In genomic region chr14:92106095-92106937, GRCh38 we compare ENCODE assay signal across 1 cellular context.
A peak's percentile ranks its signal among the peaks of the same experiment; 100 is the strongest.
TF ChIP-seq lines count a peak whose summit lies in the region.

ATXN3 (minus strand) TSS chr14:92106582; CDS start chr14:92106552, 30 bp downstream.

TF ChIP-seq in HEK293, 187 proteins besides CTCF, POLR2A, EP300 and RAD21 (continued from another document and continues in another):
- TF ChIP-seq ZNF114 (tag by site-specific recombination; IDR thresholded peaks at IDR 0.05) (no peak), ZFP3 (tag by site-specific recombination; IDR thresholded peaks at IDR 0.05; ENCODE audit: low read depth) (no peak), ZNF837 (tag by site-specific recombination; IDR thresholded peaks at IDR 0.05) (no peak), ZNF335 (tag by site-specific recombination; conservative IDR thresholded peaks at IDR 0.05) (peak; percentile 96), ZNF555 (tag by site-specific recombination; conservative IDR thresholded peaks at IDR 0.05) (no peak), ZSCAN30 (tag by site-specific recombination; IDR thresholded peaks at IDR 0.05) (peak; percentile 68; the same call in 1 of the 2 replicates), ZNF24 (tag by site-specific recombination; IDR thresholded peaks at IDR 0.05) (peak; percentile 25; the same call in 1 of the 2 replicates), RBAK (tag by site-specific recombination; IDR thresholded peaks at IDR 0.05) (no peak), ZNF16 (tag by site-specific recombination; IDR thresholded peaks at IDR 0.05; ENCODE audit: low read depth) (no peak), ZNF280D (tag by site-specific recombination; IDR thresholded peaks at IDR 0.05) (no peak), MEIS1 (CRISPR knock-in tag; IDR thresholded peaks at IDR 0.05; ENCODE audit: borderline replicate concordance) (no peak), ZNF776 (tag by site-specific recombination; IDR thresholded peaks at IDR 0.05; ENCODE audit: borderline replicate concordance) (no peak), FEZF1 (tag by site-specific recombination; IDR thresholded peaks at IDR 0.05) (no peak), EGR2 (tag by site-specific recombination; IDR thresholded peaks at IDR 0.05; ENCODE audit: low read depth) (peak; percentile 88), ZNF544 (tag by site-specific recombination; IDR thresholded peaks at IDR 0.05) (no peak), ZNF654 (tag by site-specific recombination; IDR thresholded peaks at IDR 0.05; ENCODE audit: low read depth) (peak; percentile 55), KLF16 (tag by site-specific recombination; IDR thresholded peaks at IDR 0.05) (peak; percentile 80), ZBTB8A (tag by site-specific recombination; IDR thresholded peaks at IDR 0.05) (peak; percentile 95), ZNF561 (tag by site-specific recombination; IDR thresholded peaks at IDR 0.05; ENCODE audit: borderline replicate concordance) (peak; percentile 19), KLF10 (tag by site-specific recombination; IDR thresholded peaks at IDR 0.05) (peak; percentile 36; the same call in 1 of the 2 replicates), ZNF785 (tag by site-specific recombination; IDR thresholded peaks at IDR 0.05) (0 out of 2 replicates have a peak, but pooled peaks have one; percentile 16), BCL11A (tag by site-specific recombination; IDR thresholded peaks at IDR 0.05; ENCODE audit: low read depth) (no peak), ZNF521 (tag by site-specific recombination; IDR thresholded peaks at IDR 0.05) (no peak), ZNF830 (tag by site-specific recombination; IDR thresholded peaks at IDR 0.05; ENCODE audit: low read depth) (no peak), ZNF23 (tag by site-specific recombination; IDR thresholded peaks at IDR 0.05; ENCODE audit: borderline replicate concordance) (no peak), PRDM10 (tag by site-specific recombination; IDR thresholded peaks at IDR 0.05) (peak; percentile 96), ZNF394 (tag by site-specific recombination; IDR thresholded peaks at IDR 0.05; ENCODE audit: borderline replicate concordance) (no peak), ZNF266 (tag by site-specific recombination; IDR thresholded peaks at IDR 0.05; ENCODE audit: low read depth) (no peak), ZNF140 (tag by site-specific recombination; IDR thresholded peaks at IDR 0.05) (no peak), ZNF747 (tag by site-specific recombination; IDR thresholded peaks at IDR 0.05) (no peak), ZNF248 (tag by site-specific recombination; IDR thresholded peaks at IDR 0.05) (no peak), ZNF548 (tag by site-specific recombination; IDR thresholded peaks at IDR 0.05) (no peak), ZSCAN5A (tag by site-specific recombination; IDR thresholded peaks at IDR 0.05) (peak; percentile 68; the same call in 1 of the 2 replicates), ZNF398 (tag by site-specific recombination; IDR thresholded peaks at IDR 0.05) (peak; percentile 95), ZSCAN23 (tag by site-specific recombination; IDR thresholded peaks at IDR 0.05) (no peak), OSR2 (tag by site-specific recombination; IDR thresholded peaks at IDR 0.05) (peak; percentile 79), ZNF132 (tag by site-specific recombination; IDR thresholded peaks at IDR 0.05; ENCODE audit: borderline replicate concordance) (no peak), ZNF600 (tag by site-specific recombination; IDR thresholded peaks at IDR 0.05) (no peak), ZNF791 (tag by site-specific recombination; IDR thresholded peaks at IDR 0.05) (no peak), ZNF133 (tag by site-specific recombination; IDR thresholded peaks at IDR 0.05) (no peak), MYNN (tag by site-specific recombination; IDR thresholded peaks at IDR 0.05; ENCODE audit: borderline replicate concordance) (no peak), SP3 (tag by site-specific recombination; IDR thresholded peaks at IDR 0.05) (peak; percentile 98), ZNF626 (tag by site-specific recombination; IDR thresholded peaks at IDR 0.05) (no peak), ZEB2 (tag by site-specific recombination; IDR thresholded peaks at IDR 0.05) (peak; percentile 32), REPIN1 (tag by site-specific recombination; IDR thresholded peaks at IDR 0.05; ENCODE audit: low read depth) (no peak), SCRT1 (tag by site-specific recombination; IDR thresholded peaks at IDR 0.05; ENCODE audit: borderline replicate concordance) (no peak), ZNF211 (tag by site-specific recombination; IDR thresholded peaks at IDR 0.05; ENCODE audit: low read depth) (no peak), ZNF391 (tag by site-specific recombination; IDR thresholded peaks at IDR 0.05; ENCODE audit: borderline replicate concordance, low read depth) (no peak), ZNF580 (tag by site-specific recombination; IDR thresholded peaks at IDR 0.05) (no peak), ZNF530 (tag by site-specific recombination; IDR thresholded peaks at IDR 0.05; ENCODE audit: low read depth) (no peak), ZBTB20 (tag by site-specific recombination; IDR thresholded peaks at IDR 0.05) (peak; percentile 57; the same call in 1 of the 2 replicates), ZNF677 (tag by site-specific recombination; IDR thresholded peaks at IDR 0.05) (no peak), ZNF26 (tag by site-specific recombination; IDR thresholded peaks at IDR 0.05) (no peak), KLF8 (tag by site-specific recombination; IDR thresholded peaks at IDR 0.05) (peak; percentile 97), ZNF341 (tag by site-specific recombination; IDR thresholded peaks at IDR 0.05; ENCODE audit: low read depth) (peak; percentile 71), ZIC2 (tag by site-specific recombination; IDR thresholded peaks at IDR 0.05) (peak; percentile 49; the same call in 1 of the 2 replicates), ZNF701 (tag by site-specific recombination; IDR thresholded peaks at IDR 0.05) (no peak)
